In genomic region chr1:8568837-8569236, GRCh38 we compare ENCODE assay signal across 27 cellular contexts.
"Had no signal": no experiment of that assay in that cellular context is flagged by ENCODE, and none has a peak within 500 bp of the region (broad histone marks: within the 10 kb centered on the region; RNA-seq: fewer than 3 reads in every experiment).

No MANE protein-coding gene starts in this region.

- H3K27ac ChIP-seq: adrenal gland, SJCRH30, SK-N-MC had no signal

- ATAC-seq: activated CD4-positive, alpha-beta T cell treated with anti-CD3 and anti-CD28 coated beads for 36 hours; activated CD4-positive, CD25-positive, alpha-beta regulatory T cell treated with anti-CD3 and anti-CD28 coated beads, Interleukin-2, amount 50 U/mL, for 24 hours; activated CD8-positive, alpha-beta T cell treated with anti-CD3 and anti-CD28 coated beads, Interleukin-2, amount 10 ng/mL, durations not matched to agents 7 days and 5 days; activated naive CD4-positive, alpha-beta T cell treated with anti-CD3 and anti-CD28 coated beads, Interleukin-2, amount 50 U/mL, for 72 hours; activated T-cell treated with anti-CD3 and anti-CD28 coated beads, Interleukin-2, amount 50 U/mL, for 4 hours; Panc1; WTC11 had no signal

- H3K4me3 ChIP-seq: adrenal gland, SJCRH30, SK-N-MC had no signal

- H3K9me3 ChIP-seq: adrenal gland, SJCRH30 had no signal

- DNase-seq: activated CD4-positive, alpha-beta T cell treated with anti-CD3 and anti-CD28 coated beads for 36 hours; activated CD4-positive, alpha-beta T cell treated with anti-CD3 and anti-CD28 coated beads, Interleukin-2, amount 10 ng/mL, durations not matched to agents 7 days and 5 days; activated CD4-positive, alpha-beta T cell treated with anti-CD3 and anti-CD28 coated beads, Interleukin-2, amount 50 U/mL, for 48 hours; activated CD8-positive, alpha-beta memory T cell treated with anti-CD3 and anti-CD28 coated beads, Interleukin-2, amount 50 U/mL, for 4 hours; activated CD8-positive, alpha-beta T cell treated with anti-CD3 and anti-CD28 coated beads, Interleukin-2, amount 10 ng/mL, durations not matched to agents 7 days and 5 days; activated gamma-delta T cell treated with Interleukin-2 at 50 U/mL for 16 hours; activated naive CD4-positive, alpha-beta T cell treated with anti-CD3 and anti-CD28 coated beads for 36 hours; activated T-cell treated with anti-CD3 and anti-CD28 coated beads for 4 hours; activated T-cell treated with anti-CD3 and anti-CD28 coated beads, Interleukin-2, amount 50 U/mL, for 4 hours; adrenal gland; central memory CD4-positive, alpha-beta T cell; MM.1S; MV-4-11; NCI-H1092; NCI-H1436 treated with DMSO at 0.1 percent for 48 hours; NCI-H1694 treated with DMSO at 0.1 percent for 48 hours; NCI-H2029; NCI-H345; SHP77; SJCRH30; T1000 had no signal

- FAIRE-seq: bronchial epithelial cell had no signal

- H3K27me3 ChIP-seq: adrenal gland, SJCRH30 had no signal

- H3K36me3 ChIP-seq: adrenal gland, SJCRH30 had no signal
